In the genomic region with DNA sequence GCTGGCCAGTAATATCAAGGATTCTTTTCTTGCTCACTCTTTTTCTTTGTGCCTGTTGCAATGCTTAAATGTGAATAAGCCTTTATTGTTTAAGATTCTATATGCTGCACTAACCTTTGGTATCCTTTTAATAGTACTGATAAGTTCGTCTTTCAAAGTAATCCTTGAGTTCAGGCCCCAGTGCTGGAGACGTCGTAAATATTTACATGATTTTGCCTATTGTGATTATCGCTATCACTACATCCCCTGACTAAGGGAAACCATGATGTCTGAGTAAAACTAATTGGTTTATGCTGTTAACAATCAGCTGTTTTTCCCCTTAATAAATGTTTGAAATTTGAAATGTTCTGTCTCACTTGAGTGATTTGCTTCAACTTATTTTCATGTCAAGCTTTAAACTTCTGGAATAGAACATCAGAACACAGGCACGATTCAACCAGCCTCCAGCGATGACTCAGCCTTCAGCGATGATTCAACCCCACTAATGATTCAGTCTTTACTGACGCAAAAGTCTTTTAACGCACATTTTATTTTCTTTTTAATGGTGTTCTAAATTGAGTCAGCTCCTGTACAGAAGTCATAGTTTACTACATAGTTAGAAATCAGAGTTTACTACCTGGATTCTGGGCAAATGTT, we compare ENCODE assay signal across 8 cellular contexts. TPM values are rescaled to one million over a fixed set of nuclear protein-coding genes. Genes with fewer than 3 reads are reported as not detected.
DNase-seq lines count a peak whose midpoint lies in the region; ATAC-seq, FAIRE-seq and TF ChIP-seq lines count a peak whose summit lies in the region.

No MANE protein-coding gene starts in this region.

- H3K79me1 ChIP-seq in IMR-90 (ENCODE audit: low read depth in 1 of 2, low read length in 2 of 2) = peaks cover 16 to 24% of the 10 kb centered on the region in 2 experiments; a peak in 3 of 4 replicates

- peak overlapping the region; percentile 48 to 87 for H4K8ac ChIP-seq in IMR-90 (ENCODE audit: low read depth in 2 of 2, low read length in 2 of 2)

- ATAC-seq in IMR-90 (ENCODE audit: low read depth) = peak; percentile 74
- ATAC-seq in GM18858 (IDR thresholded peaks at IDR 0.05; ENCODE audit: unreplicated experiment) = no peak
- no peak for ATAC-seq in GM19463 (IDR thresholded peaks at IDR 0.05; ENCODE audit: unreplicated experiment)

- H3K4me1 ChIP-seq in IMR-90 (ENCODE audit: control insufficient read depth, insufficient read depth, low read length) (peaks cover 17% of the 10 kb centered on the region), esophagus squamous epithelium (peaks cover 10 to 69% (median 40%) of the 10 kb centered on the region in 3 donors)

- FAIRE-seq in A204.1 (lab: Jason Lieb, UNC) = peak; percentile 96

- intact Hi-C loops in IMR-90 (cut with micrococcal nuclease) (no loop called here), esophagus squamous epithelium (cut with DNase I) (no loop called here)

- peak overlapping the region; percentile 91 for H2BK120ac ChIP-seq in IMR-90 (ENCODE audit: low read depth, low read length)

- H2BK15ac ChIP-seq in IMR-90 (ENCODE audit: low read depth, low read length) = peak overlapping the region; percentile 84

- H3K9me3 ChIP-seq in IMR-90 (ENCODE audit: control insufficient read depth, insufficient read depth, low read length) = no peaks in the 10 kb centered on the region
- no peaks in the 10 kb centered on the region for H3K9me3 ChIP-seq in esophagus squamous epithelium

- TF ChIP-seq POLR2A in IMR-90 (IDR thresholded peaks at IDR 0.05; ENCODE audit: low read depth, low read length) (no peak), esophagus squamous epithelium (IDR thresholded peaks at IDR 0.05) (no peak)

- peak overlapping the region; percentile 87 for H4K91ac ChIP-seq in IMR-90 (ENCODE audit: insufficient read depth, low read depth, low read length)

- no peak for TF ChIP-seq CTCF in IMR-90 (conservative IDR thresholded peaks at IDR 0.05; ENCODE audit: low read depth, low read length)
- no peak for TF ChIP-seq CTCF in esophagus squamous epithelium (IDR thresholded peaks at IDR 0.05)

- no CpG with 5 or more reads among the region's 9 CpGs for WGBS in IMR-90 (ENCODE audit: extremely low coverage in 2 of 2, insufficient read length in 1 of 2), 2 experiments
- 16 to 22% methylated on average over 9 of the region's 9 CpGs for WGBS in esophagus squamous epithelium, 2 donors

- H4K20me1 ChIP-seq in IMR-90 (ENCODE audit: insufficient read depth, low read length) = no peaks in the 10 kb centered on the region

- peak overlapping the region; percentile 98 for H2BK5ac ChIP-seq in IMR-90 (ENCODE audit: low read depth, low read length, poor library complexity, severe bottlenecking)

- no peak for TF ChIP-seq RAD21 in IMR-90 (IDR thresholded peaks at IDR 0.05; ENCODE audit: low read length)

- H3K4me3 ChIP-seq in IMR-90 (ENCODE audit: insufficient read depth, low read depth, low read length) (peak overlapping the region; percentile 4; the same call in 1 of the 2 replicates), esophagus squamous epithelium (peak overlapping the region in 1 of 4 donors; percentile 28), skeletal muscle cell (ENCODE audit: low read depth, low read length) (no peak overlapping the region)

- H3K27ac ChIP-seq in IMR-90 (ENCODE audit: insufficient read depth, low read length) = peak overlapping the region; percentile 100
- peak overlapping the region; percentile 67 to 84 (median 75) for H3K27ac ChIP-seq in esophagus squamous epithelium

- H4K5ac ChIP-seq in IMR-90 (ENCODE audit: low read depth, low read length) = peak overlapping the region; percentile 95

- H3K23ac ChIP-seq in IMR-90 (ENCODE audit: low read depth, low read length) = peak overlapping the region; percentile 80

- DNase-seq in IMR-90 = peak; percentile 94
- peak; percentile 44 for DNase-seq in activated CD8-positive, alpha-beta memory T cell treated with anti-CD3 and anti-CD28 coated beads, Interleukin-2, amount 50 U/mL, for 24 hours (ENCODE audit: extremely low read depth)
- DNase-seq in esophagus squamous epithelium (lab: John Stamatoyannopoulos, UW) = no peak
- DNase-seq in skeletal muscle cell (ENCODE audit: low read depth) = peak; percentile 70
- DNase-seq in NCI-H1436 treated with DMSO at 0.1 percent for 48 hours (lab: John Stamatoyannopoulos, UW) = no peak

- POLR2A ChIA-PET in IMR-90 (lab: Charles Lee; ENCODE audit: unreplicated experiment) = no interaction called here

- BruUV-seq in IMR-90 (replicated peaks; lab: Mats Ljungman, UMichigan) = no TSS peak

- H3K4ac ChIP-seq in IMR-90 (ENCODE audit: low read depth, low read length) = peak overlapping the region; percentile 91

- H3K9ac ChIP-seq in IMR-90 (ENCODE audit: low read depth, low read length) = peak overlapping the region; percentile 79

- H3K18ac ChIP-seq in IMR-90 (ENCODE audit: low read depth, low read length) = peak overlapping the region; percentile 96

- in situ Hi-C loops in IMR-90 (cut with MboI; ENCODE audit: low sequenced_read_pairs) = loop anchor here (25.0 kb wide), 1 partner anchor 430 kb away; no protein-coding TSS in a partner anchor

- peak overlapping the region; percentile 85; the same call in 1 of the 2 replicates for H3K56ac ChIP-seq in IMR-90 (ENCODE audit: extremely low read depth, insufficient read depth, low read length)

- H2AFZ ChIP-seq in IMR-90 (replicated peaks; ENCODE audit: low read length, poor library complexity) = no peak overlapping the region

- H2BK20ac ChIP-seq in IMR-90 (ENCODE audit: low read depth, low read length) = peak overlapping the region; percentile 90

- H3K9me1 ChIP-seq in IMR-90 (ENCODE audit: insufficient read depth, low read length) = peaks cover 4% of the 10 kb centered on the region

- CTCF ChIA-PET in IMR-90 (lab: Yijun Ruan, JAX) = interaction anchor here (1.0 to 2.1 kb wide), 3 partner anchors 13 to 239 kb away, joined by 3 to 5 read pairs (median 4); no protein-coding TSS in a partner anchor

- H3K4me2 ChIP-seq in IMR-90 (ENCODE audit: low read depth, low read length) = peak overlapping the region; percentile 85

- H3K27me3 ChIP-seq in IMR-90 (ENCODE audit: control insufficient read depth, insufficient read depth, low read length) = no peaks in the 10 kb centered on the region
- H3K27me3 ChIP-seq in esophagus squamous epithelium = no peaks in the 10 kb centered on the region

- peak overlapping the region; percentile 84; the same call in 1 of the 2 replicates for H3K14ac ChIP-seq in IMR-90 (replicated peaks; ENCODE audit: low read depth, low read length)

- 0 out of 2 replicates have a peak overlapping the region, but pooled peaks have one; percentile 65 for H2AK5ac ChIP-seq in IMR-90 (ENCODE audit: low read depth, low read length)

- H3K36me3 ChIP-seq in IMR-90 (ENCODE audit: control insufficient read depth, insufficient read depth, low read length) (no peaks in the 10 kb centered on the region), esophagus squamous epithelium (peaks cover 0 to 30% (median 0%) of the 10 kb centered on the region in 3 donors)

- no peak overlapping the region for H2AK9ac ChIP-seq in IMR-90 (replicated peaks; ENCODE audit: low read depth, low read length, poor library complexity)

- dilution Hi-C loops in IMR-90 (cut with HindIII; ENCODE audit: low sequenced_read_pairs, unreplicated experiment) = no loop called here

TF ChIP-seq in IMR-90, 13 proteins besides CTCF, POLR2A, EP300 and RAD21:
- TF ChIP-seq RCOR1 (IDR thresholded peaks at IDR 0.05; ENCODE audit: insufficient replicate concordance, low read length) (no peak), SMC3 (IDR thresholded peaks at IDR 0.05; ENCODE audit: low read depth, low read length) (no peak), BHLHE40 (IDR thresholded peaks at IDR 0.05; ENCODE audit: low read depth, low read length) (peak; percentile 79), CEBPB (IDR thresholded peaks at IDR 0.05; ENCODE audit: low read depth, low read length) (0 out of 2 replicates have a peak, but pooled peaks have one; percentile 36), NFE2L2 (IDR thresholded peaks at IDR 0.05; ENCODE audit: low read depth, low read length) (peak; percentile 81), FOS (IDR thresholded peaks at IDR 0.05; ENCODE audit: low read depth, low read length) (peak; percentile 99), CHD1 (IDR thresholded peaks at IDR 0.05; ENCODE audit: low read depth, low read length) (no peak)

RNA-seq across cellular contexts. Expression of a gene that starts 3.9 kb away (rescaled TPM):
- total RNA-seq in IMR-90 (2012; rRNA removed) (7.2 and 13.6 TPM in 2 replicates), esophagus squamous epithelium (10 to 100 TPM; 52.9 to 76.4 (median 61.3) TPM)
- 10.8 and 11.6 TPM in 2 replicates for polyA plus RNA-seq in IMR-90 (2012; rRNA removed)
- polyA plus RNA-seq in IMR-90 (2012; cell fraction: cytosol; rRNA removed) = 3.0 and 8.1 TPM in 2 replicates
- polyA plus RNA-seq in IMR-90 (2012; cell fraction: nucleus; rRNA removed; ENCODE audit: low replicate concordance) = 1.5 and 11.6 TPM in 2 replicates

RNA-seq across cellular contexts. Expression of a gene that starts 20.1 kb away (rescaled TPM):
- total RNA-seq in IMR-90 (2012; rRNA removed) (11.3 and 15.0 TPM in 2 replicates), esophagus squamous epithelium (10 to 100 TPM; 15.2 to 38.1 (median 23.0) TPM)
- 6.2 and 8.8 TPM in 2 replicates for polyA plus RNA-seq in IMR-90 (2012; rRNA removed)
- polyA plus RNA-seq in IMR-90 (2012; cell fraction: cytosol; rRNA removed) = 2.9 TPM in 2 replicates
- polyA plus RNA-seq in IMR-90 (2012; cell fraction: nucleus; rRNA removed; ENCODE audit: low replicate concordance) = 2.4 and 7.3 TPM in 2 replicates

Comparison
In these comparisons a context has a peak if more than half of its experiments do, and no peak if none do; other contexts are left out.
1. DNase-seq: peak in IMR-90 (single experiment), activated CD8-positive, alpha-beta memory T cell treated with anti-CD3 and anti-CD28 coated beads, Interleukin-2, amount 50 U/mL, for 24 hours (single experiment) and skeletal muscle cell (single experiment); none in esophagus squamous epithelium (single experiment) and NCI-H1436 treated with DMSO at 0.1 percent for 48 hours (single experiment).